In genomic region chr22:20015971-20016733, GRCh38 we compare ENCODE assay signal across 8 cellular contexts. TPM values are rescaled to one million over a fixed set of nuclear protein-coding genes. Genes with fewer than 3 reads are reported as not detected.
DNase-seq lines count a peak whose midpoint lies in the region; ATAC-seq and TF ChIP-seq lines count a peak whose summit lies in the region.

No MANE protein-coding gene starts in this region.

- H3K9me3 Mint-ChIP-seq in endodermal cell (no peaks in the 10 kb centered on the region), natural killer cell (no peaks in the 10 kb centered on the region)

- H3K9ac ChIP-seq in SK-N-MC (ENCODE audit: insufficient read length) (no peak overlapping the region), endodermal cell (ENCODE audit: extremely low read depth, low read length, poor library complexity, severe bottlenecking) (no peak overlapping the region)

- no peak overlapping the region for H3K27ac ChIP-seq in SK-N-MC
- H3K27ac ChIP-seq in endodermal cell (ENCODE audit: low read depth, low read length): no peak overlapping the region

- peaks cover 5% of the 10 kb centered on the region for H3K4me1 ChIP-seq in endodermal cell (ENCODE audit: control insufficient read depth, insufficient read depth, low read length)

- TF ChIP-seq CTCF in endodermal cell (conservative IDR thresholded peaks at IDR 0.05): no peak
- TF ChIP-seq CTCF in natural killer cell (IDR thresholded peaks at IDR 0.05): no peak

- H3K4me3 Mint-ChIP-seq in endodermal cell: peak overlapping the region; percentile 63
- H3K4me3 Mint-ChIP-seq in natural killer cell: peak overlapping the region; percentile 21

- H3K36me3 Mint-ChIP-seq in endodermal cell (ENCODE audit: low read depth) (no peaks in the 10 kb centered on the region), natural killer cell (no peaks in the 10 kb centered on the region)

- peaks cover 2% of the 10 kb centered on the region for H3K4me1 Mint-ChIP-seq in endodermal cell
- peaks cover 18 to 35% of the 10 kb centered on the region in 2 donors for H3K4me1 Mint-ChIP-seq in natural killer cell

- H3K36me3 ChIP-seq in SK-N-MC (ENCODE audit: insufficient read depth, low read length) (no peaks in the 10 kb centered on the region), endodermal cell (ENCODE audit: control insufficient read depth, insufficient read depth, low read length) (no peaks in the 10 kb centered on the region)

- no peak for ATAC-seq in natural killer cell
- no peak for ATAC-seq in GM18868 (IDR thresholded peaks at IDR 0.05; ENCODE audit: unreplicated experiment)
- no peak for ATAC-seq in HG03571 (IDR thresholded peaks at IDR 0.05; ENCODE audit: unreplicated experiment)

- peaks cover 52% of the 10 kb centered on the region for H3K27me3 ChIP-seq in endodermal cell (ENCODE audit: control insufficient read depth, insufficient read depth, low read length, poor library complexity, severe bottlenecking)

- no peaks in the 10 kb centered on the region for H3K9me3 ChIP-seq in SK-N-MC (ENCODE audit: low read depth, low read length)
- no peaks in the 10 kb centered on the region for H3K9me3 ChIP-seq in endodermal cell (ENCODE audit: control insufficient read depth, low read length)

- WGBS in endodermal cell (ENCODE audit: insufficient coverage in 1 of 2, insufficient read length in 1 of 2), 2 experiments: 1% methylated on average over 56 to 101 of the region's 101 CpGs

- intact Hi-C loops in natural killer cell (cut with micrococcal nuclease): loop anchor here (2.0 kb wide), 1 partner anchor 29 kb away; no protein-coding TSS in a partner anchor

- peak overlapping the region; percentile 79 for H3K4me3 ChIP-seq in SK-N-MC
- H3K4me3 ChIP-seq in endodermal cell (ENCODE audit: low read length): peak overlapping the region; percentile 82

- H3K27me3 Mint-ChIP-seq in endodermal cell (ENCODE audit: insufficient read depth) (peaks cover 55% of the 10 kb centered on the region), natural killer cell (ENCODE audit: low read depth in 2 of 2) (no peaks in the 10 kb centered on the region)

- DNase-seq in NOMO-1 (lab: John Stamatoyannopoulos, UW; ENCODE audit: unreplicated experiment in 2 of 2): peak; percentile 5 to 10
- DNase-seq in NOMO-1 treated with dmso at 0.1 percent for 144 hours (lab: John Stamatoyannopoulos, UW; ENCODE audit: unreplicated experiment): no peak
- no peak for DNase-seq in SK-N-MC (ENCODE audit: low read depth, low spot score)
- DNase-seq in endodermal cell: peak; percentile 83
- peak; percentile 32 for DNase-seq in natural killer cell
- no peak for DNase-seq in NCI-H526 treated with DMSO at 0.1 percent for 48 hours (lab: John Stamatoyannopoulos, UW)

- no peak overlapping the region for H3K27ac Mint-ChIP-seq in endodermal cell
- no peak overlapping the region for H3K27ac Mint-ChIP-seq in natural killer cell

RNA-seq across cellular contexts. Expression of gene ARVCF, which starts 0.5 kb away (rescaled TPM):
- total RNA-seq in endodermal cell: 10 to 100 TPM; 48.3 to 61.3 TPM
- polyA plus RNA-seq in endodermal cell (2013, experiment 1 of 2): 71.1 TPM
- polyA plus RNA-seq in endodermal cell (2013, experiment 2 of 2): 66.0 TPM
- 10 to 100 TPM; 37.8 to 62.0 (median 38.7) TPM for total RNA-seq in natural killer cell

RNA-seq across cellular contexts. Expression of gene TANGO2, which starts 4.8 kb away (rescaled TPM):
- total RNA-seq in endodermal cell: 10 to 100 TPM; 19.9 to 21.8 TPM
- 8.5 TPM for polyA plus RNA-seq in endodermal cell (2013, experiment 1 of 2)
- polyA plus RNA-seq in endodermal cell (2013, experiment 2 of 2): 9.2 TPM
- total RNA-seq in natural killer cell: 10 to 100 TPM; 33.3 to 53.0 (median 46.2) TPM

Comparison
In these comparisons a context has a peak if more than half of its experiments do, and no peak if none do; other contexts are left out.
1. DNase-seq: peak in NOMO-1 (2 of 2), endodermal cell (single experiment) and natural killer cell (single experiment); none in NOMO-1 treated with dmso at 0.1 percent for 144 hours (single experiment), SK-N-MC (single experiment) and NCI-H526 treated with DMSO at 0.1 percent for 48 hours (single experiment).